Comparison of ENCODE assay signal across 8 cellular contexts in genomic region chr17:62064029-62064790, GRCh38. TPM values are rescaled to one million over a fixed set of nuclear protein-coding genes. Genes with fewer than 3 reads are reported as not detected.
DNase-seq lines count a peak whose midpoint lies in the region; ATAC-seq and TF ChIP-seq lines count a peak whose summit lies in the region.

No MANE protein-coding gene starts in this region.

- H3K4me3 ChIP-seq in esophagus muscularis mucosa, result peak overlapping the region; percentile 84 to 89 (median 88)

- no peaks in the 10 kb centered on the region for H3K9me3 Mint-ChIP-seq in stimulated activated naive CD8-positive, alpha-beta T cell treated with anti-CD3 and anti-CD28 coated beads, Interleukin-15, Interleukin-2, amounts not matched to agents 100 ng/mL and 50 ng/mL, for 24 hours
- no peaks in the 10 kb centered on the region for H3K9me3 Mint-ChIP-seq in osteocyte (ENCODE audit: unreplicated experiment)

- peaks cover 38 to 57% (median 48%) of the 10 kb centered on the region in 4 donors for H3K4me1 ChIP-seq in esophagus muscularis mucosa

- H3K4me3 Mint-ChIP-seq in stimulated activated naive CD8-positive, alpha-beta T cell treated with anti-CD3 and anti-CD28 coated beads, Interleukin-15, Interleukin-2, amounts not matched to agents 100 ng/mL and 50 ng/mL, for 24 hours, result peak overlapping the region; percentile 94
- H3K4me3 Mint-ChIP-seq in osteocyte (ENCODE audit: unreplicated experiment), result peak overlapping the region; percentile 90

- no peaks in the 10 kb centered on the region for H3K9me3 ChIP-seq in esophagus muscularis mucosa

- H3K36me3 Mint-ChIP-seq in stimulated activated naive CD8-positive, alpha-beta T cell treated with anti-CD3 and anti-CD28 coated beads, Interleukin-15, Interleukin-2, amounts not matched to agents 100 ng/mL and 50 ng/mL, for 24 hours (ENCODE audit: low read depth), result peaks cover 30% of the 10 kb centered on the region
- peaks cover 14% of the 10 kb centered on the region for H3K36me3 Mint-ChIP-seq in osteocyte (ENCODE audit: unreplicated experiment)

- no peaks in the 10 kb centered on the region for H3K27me3 ChIP-seq in esophagus muscularis mucosa

- no peak for ATAC-seq in stimulated activated naive CD8-positive, alpha-beta T cell treated with anti-CD3 and anti-CD28 coated beads, Interleukin-15, Interleukin-2, amounts not matched to agents 100 U/mL and 50 U/mL, for 24 hours
- ATAC-seq in sciatic nerve, result no peak

- TF ChIP-seq POLR2A in esophagus muscularis mucosa (IDR thresholded peaks at IDR 0.05; ENCODE audit: low read depth), result no peak

- peak overlapping the region; percentile 96 for H3K27ac Mint-ChIP-seq in stimulated activated naive CD8-positive, alpha-beta T cell treated with anti-CD3 and anti-CD28 coated beads, Interleukin-15, Interleukin-2, amounts not matched to agents 100 ng/mL and 50 ng/mL, for 24 hours
- peak overlapping the region; percentile 92 for H3K27ac Mint-ChIP-seq in osteocyte (ENCODE audit: unreplicated experiment)

- no peak for TF ChIP-seq EP300 in esophagus muscularis mucosa (IDR thresholded peaks at IDR 0.05)

- WGBS in esophagus muscularis mucosa, result 0% methylated on average over 5 of the region's 5 CpGs

- TF ChIP-seq CTCF in esophagus muscularis mucosa (IDR thresholded peaks at IDR 0.05), result no peak
- TF ChIP-seq CTCF in osteocyte (IDR thresholded peaks at IDR 0.05), result no peak

- peak overlapping the region; percentile 95 to 99 (median 98) for H3K27ac ChIP-seq in esophagus muscularis mucosa (replicated peaks in 1 of 4)

- intact Hi-C loops in esophagus muscularis mucosa (cut with DNase I) (loop anchor here (10.0 kb wide), 1 partner anchor 199 kb away; the partner anchor contains the start of gene BRIP1), sciatic nerve (cut with DNase I) (loop anchor here (10.0 kb wide), 1 partner anchor 649 kb away; no protein-coding TSS in a partner anchor)

- H3K27me3 Mint-ChIP-seq in stimulated activated naive CD8-positive, alpha-beta T cell treated with anti-CD3 and anti-CD28 coated beads, Interleukin-15, Interleukin-2, amounts not matched to agents 100 ng/mL and 50 ng/mL, for 24 hours, result no peaks in the 10 kb centered on the region
- no peaks in the 10 kb centered on the region for H3K27me3 Mint-ChIP-seq in osteocyte (ENCODE audit: unreplicated experiment)

- DNase-seq in stimulated activated naive CD8-positive, alpha-beta T cell treated with anti-CD3 and anti-CD28 coated beads, Interleukin-15, Interleukin-2, amounts not matched to agents 100 U/mL and 50 U/mL, for 24 hours, result no peak
- DNase-seq in SW480 (ENCODE audit: low spot score) (peak; percentile 39), esophagus muscularis mucosa (ENCODE audit: extremely low spot score) (peak; percentile 12), osteocyte (ENCODE audit: extremely low spot score, unreplicated experiment) (no peak), NCI-H1105 (lab: John Stamatoyannopoulos, UW) (no peak), sciatic nerve (ENCODE audit: low spot score) (no peak), SKM-1 treated with dmso at 0.1 percent for 144 hours (lab: John Stamatoyannopoulos, UW; ENCODE audit: unreplicated experiment) (no peak)

- peaks cover 47% of the 10 kb centered on the region for H3K4me1 Mint-ChIP-seq in stimulated activated naive CD8-positive, alpha-beta T cell treated with anti-CD3 and anti-CD28 coated beads, Interleukin-15, Interleukin-2, amounts not matched to agents 100 ng/mL and 50 ng/mL, for 24 hours (ENCODE audit: low read depth)
- H3K4me1 Mint-ChIP-seq in osteocyte (ENCODE audit: unreplicated experiment), result peaks cover 36% of the 10 kb centered on the region

- peaks cover 3 to 17% (median 9%) of the 10 kb centered on the region in 4 donors for H3K36me3 ChIP-seq in esophagus muscularis mucosa

RNA-seq across cellular contexts. Expression of gene MED13, which starts 0.9 kb away (rescaled TPM):
- total RNA-seq in esophagus muscularis mucosa, result 10 to 100 TPM; 41.9 to 51.7 (median 49.1) TPM
- 69.7 and 78.7 TPM in 2 replicates for total RNA-seq in osteocyte
- 76.7 TPM for total RNA-seq in sciatic nerve

Comparison
In these comparisons a context has a peak if more than half of its experiments do, and no peak if none do; other contexts are left out.
1. DNase-seq: peak in SW480 (single experiment) and esophagus muscularis mucosa (single experiment); none in stimulated activated naive CD8-positive, alpha-beta T cell treated with anti-CD3 and anti-CD28 coated beads, Interleukin-15, Interleukin-2, amounts not matched to agents 100 U/mL and 50 U/mL, for 24 hours (single experiment), osteocyte (single experiment), NCI-H1105 (single experiment), sciatic nerve (single experiment) and SKM-1 treated with dmso at 0.1 percent for 144 hours (single experiment).